ENCODE assay signal across 15 cellular contexts in genomic region chr7:1889556-1890181, GRCh38.
DNase-seq lines count a peak whose midpoint lies in the region; ATAC-seq, FAIRE-seq and TF ChIP-seq lines count a peak whose summit lies in the region.
"Had no signal": no experiment of that assay in that cellular context is flagged by ENCODE, and none has a peak within 500 bp of the region (broad histone marks: within the 10 kb centered on the region; RNA-seq: fewer than 3 reads in every experiment).

No MANE protein-coding gene starts in this region.

- no peak for TF ChIP-seq CTCF in HFFc6 (IDR thresholded peaks at IDR 0.05)
- no peak for TF ChIP-seq CTCF in left lung (IDR thresholded peaks at IDR 0.05)

- FAIRE-seq in GM12891 (lab: Jason Lieb, UNC) = no peak
- FAIRE-seq: pancreas had no signal

- no peaks in the 10 kb centered on the region for H3K27me3 Mint-ChIP-seq in CD4-positive, CD25-positive, alpha-beta regulatory T cell
- H3K27me3 Mint-ChIP-seq in HFFc6 (ENCODE audit: insufficient read depth) = peaks cover 3% of the 10 kb centered on the region; the same call in 1 of the 2 replicates

- no peaks in the 10 kb centered on the region for H3K9me3 Mint-ChIP-seq in CD4-positive, CD25-positive, alpha-beta regulatory T cell
- H3K9me3 Mint-ChIP-seq in HFFc6 = peaks cover 11% of the 10 kb centered on the region; the same call in 1 of the 2 replicates

- H3K4me1 Mint-ChIP-seq in CD4-positive, CD25-positive, alpha-beta regulatory T cell = peaks cover 0 to 25% (median 4%) of the 10 kb centered on the region in 4 donors
- peaks cover 20% of the 10 kb centered on the region for H3K4me1 Mint-ChIP-seq in HFFc6 (ENCODE audit: low read depth)

- no peak overlapping the region for H3K4me3 Mint-ChIP-seq in CD4-positive, CD25-positive, alpha-beta regulatory T cell
- no peak overlapping the region for H3K4me3 Mint-ChIP-seq in HFFc6

- peak in 1 of 2 donors; percentile 35 for ATAC-seq in CD4-positive, CD25-positive, alpha-beta regulatory T cell (ENCODE audit: low read depth in 2 of 2)
- peak; percentile 30 for ATAC-seq in left lung
- ATAC-seq: foreskin keratinocyte, pancreas had no signal

- peaks cover 29% of the 10 kb centered on the region for H3K36me3 Mint-ChIP-seq in CD4-positive, CD25-positive, alpha-beta regulatory T cell
- H3K36me3 Mint-ChIP-seq in HFFc6 (ENCODE audit: low read depth) = peaks cover 18% of the 10 kb centered on the region

- DNase-seq in CD4-positive, CD25-positive, alpha-beta regulatory T cell = peak in 1 of 3 donors; percentile 23
- DNase-seq in HFFc6 = peak; percentile 37
- DNase-seq in amniotic epithelial cell (ENCODE audit: low read depth) = peak; percentile 60
- DNase-seq in left lung = peak in 1 of 2 donors; percentile 45
- no peak for DNase-seq in occipital lobe (lab: John Stamatoyannopoulos, UW)
- no peak for DNase-seq in GM12891 (ENCODE audit: insufficient read length, low spot score)
- no peak for DNase-seq in NCI-H1930 (lab: John Stamatoyannopoulos, UW)
- no peak for DNase-seq in GF-D8 (lab: John Stamatoyannopoulos, UW)
- DNase-seq: foreskin keratinocyte; GDM1; RPMI8226; stimulated activated CD4-positive, alpha-beta T cell treated with anti-CD3 and anti-CD28 coated beads, Interleukin-2, amount 100 ng/mL, for 48 hours had no signal

- no peaks in the 10 kb centered on the region for H3K9me3 ChIP-seq in CD4-positive, CD25-positive, alpha-beta regulatory T cell (ENCODE audit: control insufficient read depth in 2 of 2, low read length in 2 of 2)
- peaks cover 0 to 2% of the 10 kb centered on the region in 2 donors for H3K9me3 ChIP-seq in left lung
- H3K9me3 ChIP-seq: pancreas had no signal

- H3K4me1 ChIP-seq in CD4-positive, CD25-positive, alpha-beta regulatory T cell (ENCODE audit: control insufficient read depth, insufficient read depth, low read length, poor library complexity, severe bottlenecking) = peaks cover 3% of the 10 kb centered on the region
- no peaks in the 10 kb centered on the region for H3K4me1 ChIP-seq in left lung
- H3K4me1 ChIP-seq: foreskin keratinocyte had no signal

- H3K36me3 ChIP-seq in CD4-positive, CD25-positive, alpha-beta regulatory T cell (ENCODE audit: control insufficient read depth, insufficient read depth, low read length) = peaks cover 61% of the 10 kb centered on the region
- peaks cover 0 to 50% of the 10 kb centered on the region in 2 donors for H3K36me3 ChIP-seq in left lung
- H3K36me3 ChIP-seq: cardiac muscle cell, pancreas had no signal

- H3K27me3 ChIP-seq in CD4-positive, CD25-positive, alpha-beta regulatory T cell (ENCODE audit: control insufficient read depth, insufficient read depth, low read length) = no peaks in the 10 kb centered on the region
- H3K27me3 ChIP-seq in left lung = no peaks in the 10 kb centered on the region
- H3K27me3 ChIP-seq: cardiac muscle cell, foreskin keratinocyte, pancreas had no signal

- no peak overlapping the region for H3K4me3 ChIP-seq in CD4-positive, CD25-positive, alpha-beta regulatory T cell (ENCODE audit: low read depth, low read length)
- H3K4me3 ChIP-seq in left lung = no peak overlapping the region
- H3K4me3 ChIP-seq: cardiac muscle cell, pancreas had no signal

- H3K27ac Mint-ChIP-seq in CD4-positive, CD25-positive, alpha-beta regulatory T cell = no peak overlapping the region
- H3K27ac Mint-ChIP-seq in HFFc6 = peak overlapping the region; percentile 75

- TF ChIP-seq POLR2A in GM12891 (IDR thresholded peaks at IDR 0.05; ENCODE audit: low read depth, low read length) = no peak

- intact Hi-C loops in left lung (cut with DNase I) = no loop called here

- H3K27ac ChIP-seq in CD4-positive, CD25-positive, alpha-beta regulatory T cell (ENCODE audit: insufficient read depth, low read length, poor library complexity, severe bottlenecking) = peak overlapping the region; percentile 33
- H3K27ac ChIP-seq in left lung = no peak overlapping the region
- H3K27ac ChIP-seq: cardiac muscle cell, foreskin keratinocyte, KMS-11, pancreas had no signal

TF ChIP-seq in GM12891, 5 proteins besides CTCF, POLR2A, EP300 and RAD21:
- TF ChIP-seq SPI1 (IDR thresholded peaks at IDR 0.05; ENCODE audit: low read depth, low read length) (no peak), TAF1 (IDR thresholded peaks at IDR 0.05; ENCODE audit: low read depth, low read length) (no peak), POLR2AphosphoS5 (IDR thresholded peaks at IDR 0.05; ENCODE audit: low read depth, low read length) (no peak), POU2F2 (IDR thresholded peaks at IDR 0.05; ENCODE audit: low read depth, low read length) (no peak), PAX5 (IDR thresholded peaks at IDR 0.05; ENCODE audit: insufficient read depth, low read length, severe bottlenecking) (no peak)

Comparison
In these comparisons a context has a peak if more than half of its experiments do, and no peak if none do; other contexts are left out.
1. DNase-seq: peak in HFFc6 (single experiment) and amniotic epithelial cell (single experiment); none in occipital lobe (single experiment), GM12891 (single experiment), NCI-H1930 (0 of 2) and GF-D8 (single experiment).